Comparison of ENCODE assay signal across 11 cellular contexts in genomic region chr15:85048430-85048829, GRCh38.
DNase-seq lines count a peak whose midpoint lies in the region; ATAC-seq, FAIRE-seq and TF ChIP-seq lines count a peak whose summit lies in the region.
"Had no signal": no experiment of that assay in that cellular context is flagged by ENCODE, and none has a peak within 500 bp of the region (broad histone marks: within the 10 kb centered on the region; RNA-seq: fewer than 3 reads in every experiment).

No MANE protein-coding gene starts in this region.

- no peak overlapping the region for H3K9ac ChIP-seq in K562 (ENCODE audit: insufficient read depth in 1 of 2, low read depth in 2 of 2, low read length in 2 of 2)

- no peaks in the 10 kb centered on the region for H3K9me3 ChIP-seq in K562 (replicated peaks; ENCODE audit: control insufficient read depth, insufficient read depth, low read depth, low read length)
- H3K9me3 ChIP-seq: adrenal gland had no signal

- H3K9me3 Mint-ChIP-seq in activated CD4-positive, alpha-beta T cell treated with anti-CD3 and anti-CD28 coated beads for 36 hours (ENCODE audit: low read depth): no peaks in the 10 kb centered on the region

- H4K20me1 ChIP-seq in K562 (replicated peaks; ENCODE audit: control insufficient read depth, insufficient read depth, low read length): no peaks in the 10 kb centered on the region

- no TSS peak for BruUV-seq in K562 (replicated peaks; lab: Mats Ljungman, UMichigan)

- H3K79me2 ChIP-seq in ACC112 (ENCODE audit: control insufficient read depth, insufficient read depth, low read length, unreplicated experiment) (peaks cover 23% of the 10 kb centered on the region), K562 (ENCODE audit: control insufficient read depth, insufficient read depth, low read length) (peaks cover 70% of the 10 kb centered on the region)

- no peaks in the 10 kb centered on the region for H3K27me3 ChIP-seq in ACC112 (ENCODE audit: insufficient read depth, low read length)
- H3K27me3 ChIP-seq in K562 (ENCODE audit: control insufficient read depth in 2 of 2, insufficient read depth in 2 of 2, low read length in 2 of 2): no peaks in the 10 kb centered on the region
- H3K27me3 ChIP-seq: adrenal gland had no signal

- H3K4me1 Mint-ChIP-seq in activated CD4-positive, alpha-beta T cell treated with anti-CD3 and anti-CD28 coated beads for 36 hours: peaks cover 26% of the 10 kb centered on the region

- CTCF ChIA-PET in K562 (lab: Yijun Ruan, JAX; ENCODE audit: low intra/inter-chr PET ratio): interaction anchor here (1.0 kb wide), 1 partner anchor 186 kb away, joined by 3 read pairs; no protein-coding TSS in a partner anchor
- CTCF ChIA-PET in activated CD4-positive, alpha-beta T cell treated with anti-CD3 and anti-CD28 coated beads for 36 hours (lab: Charles Lee): no interaction called here

- H3K4me3 ChIP-seq in ACC112 (ENCODE audit: low read depth, low read length): no peak overlapping the region
- H3K4me3 ChIP-seq in K562: no peak overlapping the region
- H3K4me3 ChIP-seq: adrenal gland had no signal

- no peaks in the 10 kb centered on the region for H3K27me3 Mint-ChIP-seq in activated CD4-positive, alpha-beta T cell treated with anti-CD3 and anti-CD28 coated beads for 36 hours

- no peak overlapping the region for H3K27ac Mint-ChIP-seq in activated CD4-positive, alpha-beta T cell treated with anti-CD3 and anti-CD28 coated beads for 36 hours
- H3K27ac Mint-ChIP-seq: endodermal cell had no signal

- no peak overlapping the region for H2AFZ ChIP-seq in ACC112 (ENCODE audit: low read length, unreplicated experiment)
- H2AFZ ChIP-seq in K562 (ENCODE audit: low read depth, low read length): no peak overlapping the region

- in situ Hi-C loops in K562 (cut with MboI): no loop called here

- no peak overlapping the region for H3K4me3 Mint-ChIP-seq in activated CD4-positive, alpha-beta T cell treated with anti-CD3 and anti-CD28 coated beads for 36 hours
- H3K4me3 Mint-ChIP-seq: endodermal cell had no signal

- ATAC-seq in K562 (no peak), GM19397 (IDR thresholded peaks at IDR 0.05; ENCODE audit: unreplicated experiment) (no peak), HG02970 (IDR thresholded peaks at IDR 0.05; ENCODE audit: low FRiP score, unreplicated experiment) (no peak)
- ATAC-seq in activated CD4-positive, alpha-beta T cell treated with anti-CD3 and anti-CD28 coated beads for 36 hours: no peak

- H3K27ac ChIP-seq in ACC112 (ENCODE audit: low read depth, low read length): peak overlapping the region; percentile 84
- 0 out of 3 replicates have a peak overlapping the region, but pooled peaks have one; percentile 28 for H3K27ac ChIP-seq in K562 (ENCODE audit: extremely low read depth, low read depth, low read length)

- 73% methylated on average over 6 of the region's 6 CpGs for WGBS in K562 (ENCODE audit: insufficient coverage, low coverage, missing lambda C conversion rate)

- H3K4me2 ChIP-seq in K562 (ENCODE audit: insufficient read depth, low read length): no peak overlapping the region

- no peak for FAIRE-seq in K562 (lab: Jason Lieb, UNC)

- H3K36me3 Mint-ChIP-seq in activated CD4-positive, alpha-beta T cell treated with anti-CD3 and anti-CD28 coated beads for 36 hours (ENCODE audit: low read depth): no peaks in the 10 kb centered on the region

- H3K9me1 ChIP-seq in K562 (ENCODE audit: control insufficient read depth, insufficient read depth, low read length): no peaks in the 10 kb centered on the region

- TF ChIP-seq RAD21 in K562 (CRISPR knock-in tag; conservative IDR thresholded peaks at IDR 0.05 in 1 of 2, IDR thresholded peaks at IDR 0.05 in 1 of 2): no peak

- intact Hi-C loops in K562 (cut with micrococcal nuclease) (loop anchor here (10.0 kb wide), 1 partner anchor 164 kb away; the partner anchor contains the start of gene SLC28A1), posterior cingulate gyrus (cut with DNase I) (loop anchor here (10.0 kb wide), 1 partner anchor 66 kb away; no protein-coding TSS in a partner anchor)
- intact Hi-C loops in activated CD4-positive, alpha-beta T cell treated with anti-CD3 and anti-CD28 coated beads for 36 hours (cut with DNase I, micrococcal nuclease): no loop called here

- POLR2A ChIA-PET in K562 (lab: Yijun Ruan, JAX): interaction anchor here (0.8 kb wide), 1 partner anchor 24 kb away, joined by 3 read pairs; no protein-coding TSS in a partner anchor
- POLR2A ChIA-PET in activated CD4-positive, alpha-beta T cell treated with anti-CD3 and anti-CD28 coated beads for 36 hours (lab: Charles Lee): interaction anchor here (0.7 kb wide), 1 partner anchor 101 kb away, joined by 3 read pairs; no protein-coding TSS in a partner anchor

- TF ChIP-seq EP300 in K562 (IDR thresholded peaks at IDR 0.05; ENCODE audit: low read length): no peak

- no peak for TF ChIP-seq POLR2A in K562 (conservative IDR thresholded peaks at IDR 0.05)

- DNase-seq in HT-29 (ENCODE audit: low spot score) (peak; percentile 35), K562 (ENCODE audit: extremely low read depth in 1 of 4, low spot score in 3 of 4) (no peak), medulla oblongata (ENCODE audit: extremely low spot score) (peak; percentile 37), posterior cingulate gyrus (no peak)
- no peak for DNase-seq in activated CD4-positive, alpha-beta T cell treated with anti-CD3 and anti-CD28 coated beads for 36 hours
- DNase-seq: adrenal gland, endodermal cell, hypothalamus had no signal

- TF ChIP-seq CTCF in K562 (IDR thresholded peaks at IDR 0.05 in 2 of 3, conservative IDR thresholded peaks at IDR 0.05 in 1 of 3; ENCODE audit: insufficient read depth in 2 of 3, low read depth in 1 of 3, low read length in 3 of 3): no peak

- no peaks in the 10 kb centered on the region for H3K36me3 ChIP-seq in ACC112 (ENCODE audit: insufficient read depth, low read length)
- H3K36me3 ChIP-seq in K562 (ENCODE audit: control insufficient read depth, insufficient read depth, low read length): no peaks in the 10 kb centered on the region
- H3K36me3 ChIP-seq: adrenal gland had no signal

- H3K4me1 ChIP-seq in ACC112 (ENCODE audit: control insufficient read depth, insufficient read depth, low read length, unreplicated experiment) (peaks cover 16% of the 10 kb centered on the region), K562 (replicated peaks in 1 of 2; ENCODE audit: control insufficient read depth in 2 of 2, insufficient read depth in 2 of 2, low read length in 2 of 2) (peaks cover 0 to 26% of the 10 kb centered on the region in 2 experiments; a peak in 3 of 5 replicates)

TF ChIP-seq in K562, 482 proteins besides CTCF, POLR2A, EP300 and RAD21 (continues in another document):
- TF ChIP-seq SNIP1 (IDR thresholded peaks at IDR 0.05; ENCODE audit: low read depth) (no peak), ZBED1 (IDR thresholded peaks at IDR 0.05) (no peak), HMG20A (CRISPR knock-in tag; conservative IDR thresholded peaks at IDR 0.05) (no peak), ZFP36 (IDR thresholded peaks at IDR 0.05; ENCODE audit: low read depth, low read length, partially characterized antibody) (no peak), FIP1L1 (IDR thresholded peaks at IDR 0.05; ENCODE audit: low read depth, low read length, poor library complexity, severe bottlenecking) (no peak), MTF1 (CRISPR knock-in tag; IDR thresholded peaks at IDR 0.05; ENCODE audit: borderline replicate concordance) (no peak), SREBF1 (IDR thresholded peaks at IDR 0.05; ENCODE audit: borderline replicate concordance, low read depth, low read length) (no peak), ZNF175 (CRISPR knock-in tag; IDR thresholded peaks at IDR 0.05; ENCODE audit: low read depth) (no peak), ZKSCAN3 (CRISPR knock-in tag; IDR thresholded peaks at IDR 0.05) (no peak), IRF2 (CRISPR knock-in tag; IDR thresholded peaks at IDR 0.05) (no peak), KLF16 (IDR thresholded peaks at IDR 0.05) (no peak), FOXM1 (IDR thresholded peaks at IDR 0.05; ENCODE audit: low read depth) (no peak), FOXM1 (CRISPR knock-in tag; IDR thresholded peaks at IDR 0.05; ENCODE audit: low read depth) (no peak), ZNF263 (CRISPR knock-in tag; IDR thresholded peaks at IDR 0.05; ENCODE audit: borderline replicate concordance) (no peak), ETV1 (tag; conservative IDR thresholded peaks at IDR 0.05; ENCODE audit: low read depth) (no peak), ZNF316 (IDR thresholded peaks at IDR 0.05) (no peak)
- TF ChIP-seq, protein P1, sequence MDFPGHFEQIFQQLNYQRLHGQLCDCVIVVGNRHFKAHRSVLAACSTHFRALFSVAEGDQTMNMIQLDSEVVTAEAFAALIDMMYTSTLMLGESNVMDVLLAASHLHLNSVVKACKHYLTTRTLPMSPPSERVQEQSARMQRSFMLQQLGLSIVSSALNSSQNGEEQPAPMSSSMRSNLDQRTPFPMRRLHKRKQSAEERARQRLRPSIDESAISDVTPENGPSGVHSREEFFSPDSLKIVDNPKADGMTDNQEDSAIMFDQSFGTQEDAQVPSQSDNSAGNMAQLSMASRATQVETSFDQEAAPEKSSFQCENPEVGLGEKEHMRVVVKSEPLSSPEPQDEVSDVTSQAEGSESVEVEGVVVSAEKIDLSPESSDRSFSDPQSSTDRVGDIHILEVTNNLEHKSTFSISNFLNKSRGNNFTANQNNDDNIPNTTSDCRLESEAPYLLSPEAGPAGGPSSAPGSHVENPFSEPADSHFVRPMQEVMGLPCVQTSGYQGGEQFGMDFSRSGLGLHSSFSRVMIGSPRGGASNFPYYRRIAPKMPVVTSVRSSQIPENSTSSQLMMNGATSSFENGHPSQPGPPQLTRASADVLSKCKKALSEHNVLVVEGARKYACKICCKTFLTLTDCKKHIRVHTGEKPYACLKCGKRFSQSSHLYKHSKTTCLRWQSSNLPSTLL (IDR thresholded peaks at IDR 0.05): no peak
- TF ChIP-seq, protein P2, sequence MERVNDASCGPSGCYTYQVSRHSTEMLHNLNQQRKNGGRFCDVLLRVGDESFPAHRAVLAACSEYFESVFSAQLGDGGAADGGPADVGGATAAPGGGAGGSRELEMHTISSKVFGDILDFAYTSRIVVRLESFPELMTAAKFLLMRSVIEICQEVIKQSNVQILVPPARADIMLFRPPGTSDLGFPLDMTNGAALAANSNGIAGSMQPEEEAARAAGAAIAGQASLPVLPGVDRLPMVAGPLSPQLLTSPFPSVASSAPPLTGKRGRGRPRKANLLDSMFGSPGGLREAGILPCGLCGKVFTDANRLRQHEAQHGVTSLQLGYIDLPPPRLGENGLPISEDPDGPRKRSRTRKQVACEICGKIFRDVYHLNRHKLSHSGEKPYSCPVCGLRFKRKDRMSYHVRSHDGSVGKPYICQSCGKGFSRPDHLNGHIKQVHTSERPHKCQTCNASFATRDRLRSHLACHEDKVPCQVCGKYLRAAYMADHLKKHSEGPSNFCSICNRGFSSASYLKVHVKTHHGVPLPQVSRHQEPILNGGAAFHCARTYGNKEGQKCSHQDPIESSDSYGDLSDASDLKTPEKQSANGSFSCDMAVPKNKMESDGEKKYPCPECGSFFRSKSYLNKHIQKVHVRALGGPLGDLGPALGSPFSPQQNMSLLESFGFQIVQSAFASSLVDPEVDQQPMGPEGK (CRISPR knock-in tag; IDR thresholded peaks at IDR 0.05; ENCODE audit: borderline replicate concordance): no peak

Comparison
In these comparisons a context has a peak if more than half of its experiments do, and no peak if none do; other contexts are left out.
1. DNase-seq: peak in HT-29 (single experiment) and medulla oblongata (single experiment); none in K562 (0 of 4), activated CD4-positive, alpha-beta T cell treated with anti-CD3 and anti-CD28 coated beads for 36 hours (single experiment) and posterior cingulate gyrus (0 of 10).
2. intact Hi-C loops: an anchor here in K562 (10.0 kb wide) and posterior cingulate gyrus (10.0 kb wide); none called in activated CD4-positive, alpha-beta T cell treated with anti-CD3 and anti-CD28 coated beads for 36 hours.